ENCODE assay signal across 10 cellular contexts in genomic region chr17:72338847-72339790, GRCh38.
DNase-seq lines count a peak whose midpoint lies in the region; TF ChIP-seq lines count a peak whose summit lies in the region.
"Had no signal": no experiment of that assay in that cellular context is flagged by ENCODE, and none has a peak within 500 bp of the region (broad histone marks: within the 10 kb centered on the region; RNA-seq: fewer than 3 reads in every experiment).

No MANE protein-coding gene starts in this region.

- intact Hi-C loops in PC-9 (cut with micrococcal nuclease; ENCODE audit: unreplicated experiment) = loop anchor here (1.0 to 2.0 kb wide), 8 partner anchors 19 to 706 kb away; partner anchors contain the start of gene SOX9

- H3K9me3 ChIP-seq in BLaER1 treated with 17β-estradiol and CSF1 and Interleukin-3, amounts not matched to agents 10 nM and 100 nM (replicated peaks in 1 of 11) = no peaks in the 10 kb centered on the region
- H3K9me3 ChIP-seq in PC-9 (ENCODE audit: insufficient read depth, low read depth) = no peaks in the 10 kb centered on the region
- no peaks in the 10 kb centered on the region for H3K9me3 ChIP-seq in effector memory CD4-positive, alpha-beta T cell (ENCODE audit: control insufficient read depth, low read length)
- H3K9me3 ChIP-seq: HAP-1 had no signal

- no peaks in the 10 kb centered on the region for H3K36me3 ChIP-seq in BLaER1 treated with 17β-estradiol and CSF1 and Interleukin-3, amounts not matched to agents 10 nM and 100 nM
- H3K36me3 ChIP-seq in PC-9 (ENCODE audit: low read depth) = no peaks in the 10 kb centered on the region
- no peaks in the 10 kb centered on the region for H3K36me3 ChIP-seq in effector memory CD4-positive, alpha-beta T cell (ENCODE audit: control insufficient read depth, insufficient read depth, low read length)
- H3K36me3 ChIP-seq: HAP-1 had no signal

- H3K4me1 ChIP-seq in BLaER1 treated with 17β-estradiol and CSF1 and Interleukin-3, amounts not matched to agents 10 nM and 100 nM = peaks cover 11 to 16% (median 12%) of the 10 kb centered on the region in 10 experiments
- H3K4me1 ChIP-seq in PC-9 (replicated peaks; ENCODE audit: insufficient read depth) = peaks cover 34% of the 10 kb centered on the region
- no peaks in the 10 kb centered on the region for H3K4me1 ChIP-seq in effector memory CD4-positive, alpha-beta T cell (ENCODE audit: control insufficient read depth, insufficient read depth, low read length, poor library complexity, severe bottlenecking)
- H3K4me1 ChIP-seq: HAP-1 had no signal

- CTCF ChIA-PET in PC-9 (lab: Charles Lee) = no interaction called here

- H3K9ac ChIP-seq in BLaER1 treated with 17β-estradiol and CSF1 and Interleukin-3, amounts not matched to agents 10 nM and 100 nM = no peak overlapping the region

- H3K27me3 ChIP-seq in BLaER1 treated with 17β-estradiol and CSF1 and Interleukin-3, amounts not matched to agents 10 nM and 100 nM = peaks cover 0 to 13% (median 0%) of the 10 kb centered on the region in 11 experiments; a peak in 2 of 22 replicates
- H3K27me3 ChIP-seq in PC-9 (ENCODE audit: insufficient read depth, low read depth) = no peaks in the 10 kb centered on the region
- no peaks in the 10 kb centered on the region for H3K27me3 ChIP-seq in effector memory CD4-positive, alpha-beta T cell (replicated peaks; ENCODE audit: control insufficient read depth, insufficient read depth, low read length, poor library complexity, severe bottlenecking)

- no peaks in the 10 kb centered on the region for H3K9me2 ChIP-seq in PC-9 (ENCODE audit: insufficient read depth)

- TF ChIP-seq CTCF in PC-9 (conservative IDR thresholded peaks at IDR 0.05) (no peak), epithelial cell of proximal tubule (conservative IDR thresholded peaks at IDR 0.05; ENCODE audit: low read depth, low read length) (no peak)

- H3F3A ChIP-seq in PC-9 (ENCODE audit: insufficient read depth, low read depth) = peaks cover 30% of the 10 kb centered on the region

- peak; percentile 81 to 97 for DNase-seq in PC-9
- DNase-seq in epithelial cell of proximal tubule (ENCODE audit: low read depth) = peak; percentile 86
- peak; percentile 64 for DNase-seq in mucosa of gallbladder (ENCODE audit: low spot score)
- DNase-seq in activated CD4-positive, alpha-beta T cell treated with anti-CD3 and anti-CD28 coated beads, Interleukin-2, amount 50 U/mL, for 1 hour = no peak
- DNase-seq in stimulated activated naive CD4-positive, alpha-beta T cell (lab: John Stamatoyannopoulos, UW) = no peak
- no peak for DNase-seq in stimulated activated CD4-positive, alpha-beta T cell treated with anti-CD3 and anti-CD28 coated beads, Interleukin-1b, Interleukin-23, amount 100 ng/mL, for 48 hours
- DNase-seq in effector memory CD4-positive, alpha-beta T cell = no peak
- DNase-seq: activated CD8-positive, alpha-beta memory T cell treated with anti-CD3 and anti-CD28 coated beads, Interleukin-2, amount 10 ng/mL, durations not matched to agents 7 days and 5 days had no signal

- H3K79me2 ChIP-seq in PC-9 (ENCODE audit: low read depth) = no peaks in the 10 kb centered on the region

- H3K4me3 ChIP-seq in BLaER1 treated with 17β-estradiol and CSF1 and Interleukin-3, amounts not matched to agents 10 nM and 100 nM = no peak overlapping the region
- H3K4me3 ChIP-seq in PC-9 (no peak overlapping the region; the same call in 1 of the 2 replicates), epithelial cell of proximal tubule (ENCODE audit: low read depth, low read length) (no peak overlapping the region)
- H3K4me3 ChIP-seq in effector memory CD4-positive, alpha-beta T cell (ENCODE audit: insufficient read depth, low read depth, low read length, poor library complexity, severe bottlenecking) = no peak overlapping the region
- H3K4me3 ChIP-seq: HAP-1 had no signal

- H3K4me2 ChIP-seq in BLaER1 treated with 17β-estradiol and CSF1 and Interleukin-3, amounts not matched to agents 10 nM and 100 nM = peak overlapping the region; percentile 21 to 77 (median 44)
- peak overlapping the region; percentile 67 for H3K4me2 ChIP-seq in PC-9

- BruUV-seq in PC-9 (replicated peaks; lab: Mats Ljungman, UMichigan) = TSS peak; percentile 88

- no peak overlapping the region for H3K27ac ChIP-seq in BLaER1 treated with 17β-estradiol and CSF1 and Interleukin-3, amounts not matched to agents 10 nM and 100 nM
- H3K27ac ChIP-seq in PC-9 = peak overlapping the region; percentile 88
- no peak overlapping the region for H3K27ac ChIP-seq in effector memory CD4-positive, alpha-beta T cell (ENCODE audit: insufficient read depth, low read length, poor library complexity, severe bottlenecking)

- H4K20me1 ChIP-seq in BLaER1 treated with 17β-estradiol and CSF1 and Interleukin-3, amounts not matched to agents 10 nM and 100 nM = no peaks in the 10 kb centered on the region
- no peaks in the 10 kb centered on the region for H4K20me1 ChIP-seq in PC-9 (ENCODE audit: insufficient read depth)

- H2AFZ ChIP-seq in PC-9 = 0 out of 2 replicates have a peak overlapping the region, but pooled peaks have one; percentile 35

- POLR2A ChIA-PET in PC-9 (lab: Charles Lee; ENCODE audit: unreplicated experiment) = interaction anchor here (0.6 to 1.1 kb wide), 7 partner anchors 19 to 228 kb away, joined by 3 to 11 read pairs (median 4); partner anchors contain the start of gene SOX9

Comparison
In these comparisons a context has a peak if more than half of its experiments do, and no peak if none do; other contexts are left out.
1. DNase-seq: peak in PC-9 (2 of 2), epithelial cell of proximal tubule (single experiment) and mucosa of gallbladder (single experiment); none in activated CD4-positive, alpha-beta T cell treated with anti-CD3 and anti-CD28 coated beads, Interleukin-2, amount 50 U/mL, for 1 hour (single experiment), stimulated activated naive CD4-positive, alpha-beta T cell (0 of 6), stimulated activated CD4-positive, alpha-beta T cell treated with anti-CD3 and anti-CD28 coated beads, Interleukin-1b, Interleukin-23, amount 100 ng/mL, for 48 hours (single experiment) and effector memory CD4-positive, alpha-beta T cell (0 of 3).